Comparison of ENCODE assay signal across 17 cellular contexts in the genomic region with DNA sequence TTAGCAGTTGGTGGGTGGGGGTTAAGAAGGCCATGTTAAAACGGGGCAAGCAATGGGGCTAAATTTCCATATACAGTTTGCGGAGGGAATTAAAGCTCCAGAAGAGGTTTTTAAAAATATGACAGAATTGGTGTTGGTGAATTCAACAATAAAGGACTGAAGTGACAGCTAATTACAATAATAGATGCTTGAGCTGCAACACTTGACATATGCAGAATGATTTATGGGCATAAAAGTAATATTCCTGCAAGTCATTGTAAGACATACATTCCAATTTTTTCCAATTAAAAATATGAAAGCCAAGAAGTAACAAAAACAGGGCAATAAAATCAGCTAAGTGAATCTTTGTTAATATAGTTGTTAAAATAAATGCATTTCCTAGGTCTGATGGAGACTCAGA.
DNase-seq lines count a peak whose midpoint lies in the region; ATAC-seq and TF ChIP-seq lines count a peak whose summit lies in the region.
"Had no signal": no experiment of that assay in that cellular context is flagged by ENCODE, and none has a peak within 500 bp of the region (broad histone marks: within the 10 kb centered on the region; RNA-seq: fewer than 3 reads in every experiment).

No MANE protein-coding gene starts in this region.

- peak; percentile 76 for TF ChIP-seq EP300 in neural cell (conservative IDR thresholded peaks at IDR 0.05; ENCODE audit: poor library complexity, severe bottlenecking)

- H4K20me1 ChIP-seq in neural cell (ENCODE audit: insufficient read depth): no peaks in the 10 kb centered on the region
- H4K20me1 ChIP-seq: BLaER1 had no signal

- no peaks in the 10 kb centered on the region for H3K79me2 ChIP-seq in neural cell (replicated peaks; ENCODE audit: insufficient read depth, low read length)

- no peak for ATAC-seq in RWPE2 (ENCODE audit: low read depth)
- ATAC-seq: GM23338, HepG2 had no signal

- H3K4me3 ChIP-seq in RWPE2 (ENCODE audit: severe bottlenecking) (no peak overlapping the region), neural cell (ENCODE audit: low read length) (no peak overlapping the region)
- H3K4me3 ChIP-seq: BLaER1, GM23338 had no signal

- H3K36me3 ChIP-seq in RWPE2 (ENCODE audit: low read depth) (no peaks in the 10 kb centered on the region), neural cell (ENCODE audit: insufficient read depth, low read length) (no peaks in the 10 kb centered on the region)
- H3K36me3 ChIP-seq: BLaER1 had no signal

- no peaks in the 10 kb centered on the region for H3F3A ChIP-seq in neural cell (ENCODE audit: insufficient read depth, low read length, poor library complexity, severe bottlenecking)

- H3K9me3 ChIP-seq in RWPE2 (ENCODE audit: severe bottlenecking) (no peaks in the 10 kb centered on the region), neural cell (ENCODE audit: low read length) (no peaks in the 10 kb centered on the region)
- H3K9me3 ChIP-seq: BLaER1 had no signal

- in situ Hi-C loops in GM13976 (cut with MboI; ENCODE audit: low sequenced_read_pairs, unreplicated experiment): no loop called here

- H3K27me3 ChIP-seq in RWPE2 (ENCODE audit: insufficient read depth, poor library complexity, severe bottlenecking): no peaks in the 10 kb centered on the region
- no peaks in the 10 kb centered on the region for H3K27me3 ChIP-seq in neural cell (ENCODE audit: insufficient read depth, low read depth, low read length)
- H3K27me3 ChIP-seq: BLaER1 had no signal

- TF ChIP-seq CTCF in RWPE2 (IDR thresholded peaks at IDR 0.05; ENCODE audit: poor library complexity, severe bottlenecking) (no peak), neural cell (IDR thresholded peaks at IDR 0.05; ENCODE audit: poor library complexity, severe bottlenecking) (no peak), GM13976 (IDR thresholded peaks at IDR 0.05; ENCODE audit: borderline replicate concordance, control extremely low read depth, extremely low read depth, insufficient read depth, missing control alignments) (no peak)

- H3K4me1 ChIP-seq in RWPE2 (ENCODE audit: insufficient read depth, poor library complexity, severe bottlenecking): peaks cover 20% of the 10 kb centered on the region

- no peak overlapping the region for H3K4me2 ChIP-seq in neural cell (ENCODE audit: low read length)
- H3K4me2 ChIP-seq: BLaER1, GM23338 had no signal

- H3K9ac ChIP-seq in neural cell (ENCODE audit: low read length): no peak overlapping the region
- H3K9ac ChIP-seq: BLaER1 had no signal

- no peak for TF ChIP-seq RAD21 in neural cell (conservative IDR thresholded peaks at IDR 0.05)

- H2AFZ ChIP-seq in neural cell (ENCODE audit: low read depth, low read length): no peak overlapping the region
- H2AFZ ChIP-seq: GM23338 had no signal

- H3K27ac ChIP-seq in RWPE2 (ENCODE audit: poor library complexity, severe bottlenecking) (peak overlapping the region; percentile 53), neural cell (ENCODE audit: low read length) (peak overlapping the region; percentile 50)
- H3K27ac ChIP-seq: BLaER1 had no signal

- DNase-seq in NCI-H2227 (lab: John Stamatoyannopoulos, UW; ENCODE audit: unreplicated experiment) (peak; percentile 20), NCI-H2227 treated with DMSO at 0.1 percent for 48 hours (lab: John Stamatoyannopoulos, UW) (no peak), NCI-H1436 (lab: John Stamatoyannopoulos, UW) (peak; percentile 63), RWPE2 (ENCODE audit: low spot score) (no peak), NCI-H2107 (lab: John Stamatoyannopoulos, UW) (no peak), GM13976 (ENCODE audit: low spot score) (no peak)
- DNase-seq: 8988T; CD4-positive, alpha-beta memory T cell; DMS153; DMS79; GDM1; HCEC 1CT; HFFc6 had no signal

- H3K9me2 ChIP-seq in neural cell (ENCODE audit: insufficient read depth, low read length): no peaks in the 10 kb centered on the region

TF ChIP-seq in neural cell, 6 proteins besides CTCF, POLR2A, EP300 and RAD21:
- no peak for TF ChIP-seq EZH2 (IDR thresholded peaks at IDR 0.05; ENCODE audit: borderline replicate concordance, insufficient read depth, low read length, poor library complexity, severe bottlenecking)
- TF ChIP-seq MXI1 (conservative IDR thresholded peaks at IDR 0.05; ENCODE audit: poor library complexity, severe bottlenecking): no peak
- TF ChIP-seq SMC3 (conservative IDR thresholded peaks at IDR 0.05; ENCODE audit: poor library complexity): no peak
- no peak for TF ChIP-seq POLR2AphosphoS5 (IDR thresholded peaks at IDR 0.05)
- TF ChIP-seq TAF1 (IDR thresholded peaks at IDR 0.05; ENCODE audit: low read depth): no peak
- TF ChIP-seq, protein P1, sequence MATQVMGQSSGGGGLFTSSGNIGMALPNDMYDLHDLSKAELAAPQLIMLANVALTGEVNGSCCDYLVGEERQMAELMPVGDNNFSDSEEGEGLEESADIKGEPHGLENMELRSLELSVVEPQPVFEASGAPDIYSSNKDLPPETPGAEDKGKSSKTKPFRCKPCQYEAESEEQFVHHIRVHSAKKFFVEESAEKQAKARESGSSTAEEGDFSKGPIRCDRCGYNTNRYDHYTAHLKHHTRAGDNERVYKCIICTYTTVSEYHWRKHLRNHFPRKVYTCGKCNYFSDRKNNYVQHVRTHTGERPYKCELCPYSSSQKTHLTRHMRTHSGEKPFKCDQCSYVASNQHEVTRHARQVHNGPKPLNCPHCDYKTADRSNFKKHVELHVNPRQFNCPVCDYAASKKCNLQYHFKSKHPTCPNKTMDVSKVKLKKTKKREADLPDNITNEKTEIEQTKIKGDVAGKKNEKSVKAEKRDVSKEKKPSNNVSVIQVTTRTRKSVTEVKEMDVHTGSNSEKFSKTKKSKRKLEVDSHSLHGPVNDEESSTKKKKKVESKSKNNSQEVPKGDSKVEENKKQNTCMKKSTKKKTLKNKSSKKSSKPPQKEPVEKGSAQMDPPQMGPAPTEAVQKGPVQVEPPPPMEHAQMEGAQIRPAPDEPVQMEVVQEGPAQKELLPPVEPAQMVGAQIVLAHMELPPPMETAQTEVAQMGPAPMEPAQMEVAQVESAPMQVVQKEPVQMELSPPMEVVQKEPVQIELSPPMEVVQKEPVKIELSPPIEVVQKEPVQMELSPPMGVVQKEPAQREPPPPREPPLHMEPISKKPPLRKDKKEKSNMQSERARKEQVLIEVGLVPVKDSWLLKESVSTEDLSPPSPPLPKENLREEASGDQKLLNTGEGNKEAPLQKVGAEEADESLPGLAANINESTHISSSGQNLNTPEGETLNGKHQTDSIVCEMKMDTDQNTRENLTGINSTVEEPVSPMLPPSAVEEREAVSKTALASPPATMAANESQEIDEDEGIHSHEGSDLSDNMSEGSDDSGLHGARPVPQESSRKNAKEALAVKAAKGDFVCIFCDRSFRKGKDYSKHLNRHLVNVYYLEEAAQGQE (IDR thresholded peaks at IDR 0.05; ENCODE audit: borderline replicate concordance): no peak

Comparison
In these comparisons a context has a peak if more than half of its experiments do, and no peak if none do; other contexts are left out.
1. DNase-seq: peak in NCI-H2227 (single experiment) and NCI-H1436 (single experiment); none in NCI-H2227 treated with DMSO at 0.1 percent for 48 hours (single experiment), RWPE2 (single experiment), NCI-H2107 (single experiment) and GM13976 (single experiment).